ENCODE assay signal across 1 cellular context in the genomic region with DNA sequence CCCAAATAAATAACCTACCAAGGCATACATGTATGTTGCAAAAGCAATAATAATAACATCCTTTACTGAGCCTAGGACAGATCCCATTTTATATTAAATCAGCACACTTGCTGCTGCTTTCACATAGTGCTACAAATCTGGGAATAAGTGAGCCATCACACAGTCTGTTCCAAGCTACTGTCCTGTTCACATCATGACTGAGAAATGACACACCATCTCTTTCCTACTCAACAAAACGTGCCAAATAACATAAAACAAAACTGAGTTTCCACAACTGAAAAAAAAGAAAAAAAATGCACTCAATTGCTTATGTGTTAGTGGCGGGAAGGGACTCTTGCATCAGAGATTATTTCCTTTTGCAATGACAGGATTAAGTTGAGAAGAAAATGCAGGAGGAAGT.
TF ChIP-seq lines count a peak whose summit lies in the region.

No MANE protein-coding gene starts in this region.

TF ChIP-seq in endothelial cell of umbilical vein, 7 proteins besides CTCF, POLR2A, EP300 and RAD21:
- TF ChIP-seq FOS (IDR thresholded peaks at IDR 0.05; ENCODE audit: borderline replicate concordance, insufficient read depth, low read length) (no peak), GATA2 (IDR thresholded peaks at IDR 0.05; ENCODE audit: insufficient read depth, insufficient read length, low read depth, low read length) (no peak), MYC (IDR thresholded peaks at IDR 0.05; ENCODE audit: low read depth, low read length) (no peak), JUN (IDR thresholded peaks at IDR 0.05; ENCODE audit: borderline replicate concordance, insufficient read depth, insufficient read length, low read depth) (no peak), EZH2 (IDR thresholded peaks at IDR 0.05; ENCODE audit: borderline replicate concordance, low read depth, low read length, severe bottlenecking) (no peak), POLR2AphosphoS5 (IDR thresholded peaks at IDR 0.05; ENCODE audit: insufficient read depth, low read depth, low read length) (no peak)
- TF ChIP-seq, protein P1, sequence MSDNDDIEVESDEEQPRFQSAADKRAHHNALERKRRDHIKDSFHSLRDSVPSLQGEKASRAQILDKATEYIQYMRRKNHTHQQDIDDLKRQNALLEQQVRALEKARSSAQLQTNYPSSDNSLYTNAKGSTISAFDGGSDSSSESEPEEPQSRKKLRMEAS (IDR thresholded peaks at IDR 0.05; ENCODE audit: insufficient read depth, insufficient read length), result no peak
TF ChIP-seq in endothelial cell of umbilical vein: peak in this region for 0.
